In genomic region chr2:102780467-102780866, GRCh38 we compare ENCODE assay signal across 20 cellular contexts.
"Had no signal": no experiment of that assay in that cellular context is flagged by ENCODE, and none has a peak within 500 bp of the region (broad histone marks: within the 10 kb centered on the region; RNA-seq: fewer than 3 reads in every experiment).

No MANE protein-coding gene starts in this region.

- H3K27me3 Mint-ChIP-seq: naive B cell; stimulated activated naive CD8-positive, alpha-beta T cell treated with anti-CD3 and anti-CD28 coated beads, Interleukin-15, Interleukin-2, amounts not matched to agents 100 ng/mL and 50 ng/mL, for 24 hours had no signal

- H3K4me1 ChIP-seq: lower lobe of right lung, transverse colon had no signal

- H3K9me3 Mint-ChIP-seq: stimulated activated naive CD8-positive, alpha-beta T cell treated with anti-CD3 and anti-CD28 coated beads, Interleukin-15, Interleukin-2, amounts not matched to agents 100 ng/mL and 50 ng/mL, for 24 hours had no signal

- ATAC-seq: esophagus mucosa, left lobe of liver, lower lobe of right lung had no signal

- H3K4me1 Mint-ChIP-seq: naive B cell had no signal

- H3K4me3 Mint-ChIP-seq: stimulated activated naive CD8-positive, alpha-beta T cell treated with anti-CD3 and anti-CD28 coated beads, Interleukin-15, Interleukin-2, amounts not matched to agents 100 ng/mL and 50 ng/mL, for 24 hours had no signal

- H3K4me3 ChIP-seq: dorsolateral prefrontal cortex, heart left ventricle, lower lobe of right lung, sigmoid colon, skin epidermis, thoracic aorta, transverse colon had no signal

- H3K27ac Mint-ChIP-seq: naive B cell; stimulated activated naive CD8-positive, alpha-beta T cell treated with anti-CD3 and anti-CD28 coated beads, Interleukin-15, Interleukin-2, amounts not matched to agents 100 ng/mL and 50 ng/mL, for 24 hours had no signal

- DNase-seq: cortex of kidney; dorsolateral prefrontal cortex; effector CD8-positive, alpha-beta T cell; heart left ventricle; hypothalamus; islet precursor cell; lower lobe of right lung; mesenchymal stem cell; midbrain; naive B cell; posterior cingulate gyrus; sigmoid colon; stimulated activated CD4-positive, alpha-beta T cell treated with anti-CD3 and anti-CD28 coated beads, Interleukin-2, amount 100 ng/mL, for 48 hours; substantia nigra; transverse colon had no signal

- H3K27me3 ChIP-seq: dorsolateral prefrontal cortex, heart left ventricle, sigmoid colon, transverse colon had no signal

- H3K9me3 ChIP-seq: heart left ventricle, lower lobe of right lung, sigmoid colon, thoracic aorta, transverse colon had no signal

- H3K36me3 ChIP-seq: lower lobe of right lung, sigmoid colon, thoracic aorta, transverse colon had no signal

- H3K27ac ChIP-seq: dorsolateral prefrontal cortex, heart left ventricle, lower lobe of right lung, sigmoid colon, skin epidermis, thoracic aorta, transverse colon had no signal
